In genomic region chr7:7913506-7913905, GRCh38 we compare ENCODE assay signal across 1 cellular context.
TF ChIP-seq lines count a peak whose summit lies in the region.

No MANE protein-coding gene starts in this region.

TF ChIP-seq in HepG2, 621 proteins besides CTCF, POLR2A, EP300 and RAD21:
- TF ChIP-seq ZNF235 (CRISPR knock-in tag; IDR thresholded peaks at IDR 0.05; ENCODE audit: borderline replicate concordance), result no peak
- TF ChIP-seq HOXA5 (CRISPR knock-in tag; IDR thresholded peaks at IDR 0.05), result no peak
- TF ChIP-seq TARDBP (CRISPR knock-in tag; IDR thresholded peaks at IDR 0.05), result no peak
- no peak for TF ChIP-seq GATAD1 (CRISPR knock-in tag; IDR thresholded peaks at IDR 0.05)
- TF ChIP-seq TEAD3 (CRISPR knock-in tag; optimal IDR thresholded peaks at IDR 0.05; ENCODE audit: borderline replicate concordance), result no peak
- no peak for TF ChIP-seq ZSCAN20 (CRISPR knock-in tag; IDR thresholded peaks at IDR 0.05; ENCODE audit: borderline replicate concordance)
- TF ChIP-seq ZBED4 (CRISPR knock-in tag; IDR thresholded peaks at IDR 0.05; ENCODE audit: borderline replicate concordance), result no peak
- no peak for TF ChIP-seq ZNF138 (CRISPR knock-in tag; IDR thresholded peaks at IDR 0.05; ENCODE audit: low read depth)
- no peak for TF ChIP-seq ZNF446 (CRISPR knock-in tag; IDR thresholded peaks at IDR 0.05)
TF ChIP-seq in HepG2: peak in this region for 0.
